Comparison of ENCODE assay signal across 13 cellular contexts in genomic region chr4:8039290-8039689, GRCh38.
DNase-seq lines count a peak whose midpoint lies in the region; ATAC-seq, FAIRE-seq and TF ChIP-seq lines count a peak whose summit lies in the region.
"Had no signal": no experiment of that assay in that cellular context is flagged by ENCODE, and none has a peak within 500 bp of the region (broad histone marks: within the 10 kb centered on the region; RNA-seq: fewer than 3 reads in every experiment).

No MANE protein-coding gene starts in this region.

- H3K36me3 Mint-ChIP-seq in brain, result peaks cover 4% of the 10 kb centered on the region
- no peaks in the 10 kb centered on the region for H3K36me3 Mint-ChIP-seq in natural killer cell treated with Interleukin-12 subunit alpha and Interleukin-12 subunit beta and Interleukin-15 and Interleukin-18, amount 100 ng/mL, for 72 hours

- FAIRE-seq in GM19239 (lab: Jason Lieb, UNC), result no peak
- FAIRE-seq: pancreas, urothelium cell line had no signal

- H3K27me3 Mint-ChIP-seq in brain, result peaks cover 7% of the 10 kb centered on the region
- H3K27me3 Mint-ChIP-seq in natural killer cell treated with Interleukin-12 subunit alpha and Interleukin-12 subunit beta and Interleukin-15 and Interleukin-18, amount 100 ng/mL, for 72 hours, result peaks cover 26 to 33% of the 10 kb centered on the region in 2 donors

- intact Hi-C loops in Right ventricle myocardium inferior (cut with DNase I), result no loop called here
- intact Hi-C loops in cardiac septum (cut with DNase I), result no loop called here

- DNase-seq in Right ventricle myocardium inferior (ENCODE audit: missing footprints) (peak; percentile 17), cardiac septum (ENCODE audit: low spot score) (no peak), NCI-H2171 treated with DMSO at 0.1 percent for 48 hours (lab: John Stamatoyannopoulos, UW) (peak; percentile 76), GM19239 (ENCODE audit: insufficient read length, low spot score) (no peak), HT-29 (ENCODE audit: low spot score) (no peak)
- DNase-seq in natural killer cell treated with Interleukin-12 subunit alpha and Interleukin-12 subunit beta and Interleukin-15 and Interleukin-18, amount 100 ng/mL, for 72 hours (ENCODE audit: low spot score), result no peak
- DNase-seq: activated CD4-positive, alpha-beta T cell treated with anti-CD3 and anti-CD28 coated beads for 4 hours; activated effector memory CD4-positive, alpha-beta T cell treated with Interleukin-2 at 50 U/mL for 16 hours; pancreas; T-cell had no signal

- H3K4me1 Mint-ChIP-seq in brain, result peaks cover 54% of the 10 kb centered on the region
- H3K4me1 Mint-ChIP-seq in natural killer cell treated with Interleukin-12 subunit alpha and Interleukin-12 subunit beta and Interleukin-15 and Interleukin-18, amount 100 ng/mL, for 72 hours (ENCODE audit: low read depth in 2 of 2), result peaks cover 12 to 14% of the 10 kb centered on the region in 2 donors

- H3K27ac Mint-ChIP-seq in brain, result peak overlapping the region; percentile 3 to 80 (median 17)
- H3K27ac Mint-ChIP-seq in natural killer cell treated with Interleukin-12 subunit alpha and Interleukin-12 subunit beta and Interleukin-15 and Interleukin-18, amount 100 ng/mL, for 72 hours, result no peak overlapping the region
- H3K27ac Mint-ChIP-seq: T-cell had no signal

- TF ChIP-seq CTCF in brain (conservative IDR thresholded peaks at IDR 0.05), result no peak

- ATAC-seq in Right ventricle myocardium inferior, result no peak
- no peak for ATAC-seq in natural killer cell treated with Interleukin-12 subunit alpha and Interleukin-12 subunit beta and Interleukin-15 and Interleukin-18, amount 100 ng/mL, for 72 hours
- no peak for ATAC-seq in HG02870 (IDR thresholded peaks at IDR 0.05; ENCODE audit: unreplicated experiment)
- ATAC-seq: T-cell had no signal

- peak overlapping the region in 4 of 5 experiments; percentile 0 to 14 (median 5) for H3K4me3 Mint-ChIP-seq in brain
- H3K4me3 Mint-ChIP-seq in natural killer cell treated with Interleukin-12 subunit alpha and Interleukin-12 subunit beta and Interleukin-15 and Interleukin-18, amount 100 ng/mL, for 72 hours, result no peak overlapping the region
- H3K4me3 Mint-ChIP-seq: T-cell had no signal

- peaks cover 0 to 2% (median 0%) of the 10 kb centered on the region in 5 experiments for H3K9me3 Mint-ChIP-seq in brain
- H3K9me3 Mint-ChIP-seq in natural killer cell treated with Interleukin-12 subunit alpha and Interleukin-12 subunit beta and Interleukin-15 and Interleukin-18, amount 100 ng/mL, for 72 hours, result no peaks in the 10 kb centered on the region
- H3K9me3 Mint-ChIP-seq: T-cell had no signal

Comparison
In these comparisons a context has a peak if more than half of its experiments do, and no peak if none do; other contexts are left out.
1. DNase-seq: peak in Right ventricle myocardium inferior (single experiment) and NCI-H2171 treated with DMSO at 0.1 percent for 48 hours (single experiment); none in cardiac septum (single experiment), natural killer cell treated with Interleukin-12 subunit alpha and Interleukin-12 subunit beta and Interleukin-15 and Interleukin-18, amount 100 ng/mL, for 72 hours (single experiment), GM19239 (single experiment) and HT-29 (single experiment).
2. H3K27ac Mint-ChIP-seq: peak in brain (5 of 5); none in natural killer cell treated with Interleukin-12 subunit alpha and Interleukin-12 subunit beta and Interleukin-15 and Interleukin-18, amount 100 ng/mL, for 72 hours (0 of 2).